9 cellular contexts compared by ENCODE assay signal in the genomic region with DNA sequence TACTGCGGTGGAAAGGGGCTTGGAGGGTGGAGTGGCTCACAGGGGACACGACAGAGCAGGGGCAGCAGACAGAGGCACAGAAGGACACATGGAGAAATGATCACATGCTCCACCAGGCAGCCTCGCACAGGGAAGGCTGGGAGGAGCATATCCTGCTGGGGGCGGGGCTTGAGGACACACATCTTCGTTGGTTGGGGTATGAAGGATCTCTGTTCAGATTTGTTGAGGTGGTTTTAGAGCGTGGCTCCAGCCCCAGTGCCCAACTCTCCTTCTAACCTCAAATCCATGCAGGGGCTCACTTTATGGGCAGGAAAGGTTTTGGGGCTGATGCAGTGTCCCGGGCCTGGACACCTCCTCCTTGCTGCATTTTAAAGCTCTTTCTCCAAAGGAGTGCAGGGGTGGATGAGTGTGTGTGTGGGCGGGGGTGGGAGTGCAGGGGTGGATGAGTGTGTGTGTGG. TPM values are rescaled to one million over a fixed set of nuclear protein-coding genes. Genes with fewer than 3 reads are reported as not detected.
DNase-seq lines count a peak whose midpoint lies in the region; ATAC-seq and TF ChIP-seq lines count a peak whose summit lies in the region.
"Had no signal": no experiment of that assay in that cellular context is flagged by ENCODE, and none has a peak within 500 bp of the region (broad histone marks: within the 10 kb centered on the region; RNA-seq: fewer than 3 reads in every experiment).

No MANE protein-coding gene starts in this region.

- H3K27ac ChIP-seq in HEK293 (ENCODE audit: extremely low read depth, low read depth, low read length), result no peak overlapping the region; the same call in 1 of the 2 replicates
- H3K27ac ChIP-seq in substantia nigra (ENCODE audit: low read depth, low read length, poor library complexity, severe bottlenecking), result no peak overlapping the region

- no peaks in the 10 kb centered on the region for H3K36me3 Mint-ChIP-seq in activated T-cell treated with anti-CD3 and anti-CD28 coated beads, Interleukin-2, amount 50 U/mL, for 24 hours (ENCODE audit: low read depth)
- no peaks in the 10 kb centered on the region for H3K36me3 Mint-ChIP-seq in natural killer cell treated with Interleukin-12 subunit alpha and Interleukin-12 subunit beta and Interleukin-15 and Interleukin-18, amount 100 ng/mL, for 72 hours

- H3K4me3 Mint-ChIP-seq in activated T-cell treated with anti-CD3 and anti-CD28 coated beads, Interleukin-2, amount 50 U/mL, for 24 hours, result peak overlapping the region; percentile 39
- H3K4me3 Mint-ChIP-seq in natural killer cell treated with Interleukin-12 subunit alpha and Interleukin-12 subunit beta and Interleukin-15 and Interleukin-18, amount 100 ng/mL, for 72 hours, result peak overlapping the region; percentile 51

- H3K4me1 Mint-ChIP-seq in activated T-cell treated with anti-CD3 and anti-CD28 coated beads, Interleukin-2, amount 50 U/mL, for 24 hours (ENCODE audit: low read depth), result peaks cover 23% of the 10 kb centered on the region
- peaks cover 19 to 27% of the 10 kb centered on the region in 2 donors for H3K4me1 Mint-ChIP-seq in natural killer cell treated with Interleukin-12 subunit alpha and Interleukin-12 subunit beta and Interleukin-15 and Interleukin-18, amount 100 ng/mL, for 72 hours (ENCODE audit: low read depth in 2 of 2)

- no peaks in the 10 kb centered on the region for H3K9me3 Mint-ChIP-seq in activated T-cell treated with anti-CD3 and anti-CD28 coated beads, Interleukin-2, amount 50 U/mL, for 24 hours
- H3K9me3 Mint-ChIP-seq in natural killer cell treated with Interleukin-12 subunit alpha and Interleukin-12 subunit beta and Interleukin-15 and Interleukin-18, amount 100 ng/mL, for 72 hours, result no peaks in the 10 kb centered on the region

- CTCF ChIA-PET in HEK293 (lab: Yijun Ruan, JAX), result interaction anchor here (0.6 to 8.1 kb wide), 6 partner anchors 24 to 459 kb away, joined by 3 to 116 read pairs (median 3); a partner anchor contains a TSS

- H3K9me3 ChIP-seq in HEK293 (ENCODE audit: control insufficient read depth, insufficient read depth, low read depth, low read length), result no peaks in the 10 kb centered on the region

- H3K27ac Mint-ChIP-seq in activated T-cell treated with anti-CD3 and anti-CD28 coated beads, Interleukin-2, amount 50 U/mL, for 24 hours, result peak overlapping the region; percentile 2
- no peak overlapping the region for H3K27ac Mint-ChIP-seq in natural killer cell treated with Interleukin-12 subunit alpha and Interleukin-12 subunit beta and Interleukin-15 and Interleukin-18, amount 100 ng/mL, for 72 hours

- DNase-seq in AG08395 (ENCODE audit: low spot score), result peak; percentile 92
- peak; percentile 95 for DNase-seq in NCI-H69 (lab: John Stamatoyannopoulos, UW)
- peak; percentile 71 for DNase-seq in activated T-cell treated with anti-CD3 and anti-CD28 coated beads, Interleukin-2, amount 50 U/mL, for 24 hours
- DNase-seq in fibroblast of mammary gland (ENCODE audit: low read depth), result peak; percentile 83
- no peak for DNase-seq in natural killer cell treated with Interleukin-12 subunit alpha and Interleukin-12 subunit beta and Interleukin-15 and Interleukin-18, amount 100 ng/mL, for 72 hours (ENCODE audit: low spot score)
- DNase-seq in substantia nigra (lab: John Stamatoyannopoulos, UW), result peak in 36 of 49 donors; percentile 14 to 84 (median 32)

- H3K4me3 ChIP-seq in HEK293 (ENCODE audit: low read depth, low read length) (no peak overlapping the region), fibroblast of mammary gland (ENCODE audit: control insufficient read depth, low read depth, low read length) (peak overlapping the region; percentile 33)
- H3K4me3 ChIP-seq: GM12878 had no signal

- no peaks in the 10 kb centered on the region for H3K4me1 ChIP-seq in HEK293 (ENCODE audit: control insufficient read depth, insufficient read depth, low read length)

- peaks cover 3 to 30% of the 10 kb centered on the region in 2 experiments for H3K36me3 ChIP-seq in HEK293 (ENCODE audit: control insufficient read depth in 2 of 2, insufficient read depth in 1 of 2, low read length in 2 of 2)

- no peak for ATAC-seq in natural killer cell treated with Interleukin-12 subunit alpha and Interleukin-12 subunit beta and Interleukin-15 and Interleukin-18, amount 100 ng/mL, for 72 hours
- no peak for ATAC-seq in GM19023 (IDR thresholded peaks at IDR 0.05; ENCODE audit: unreplicated experiment)
- ATAC-seq: GM12878 had no signal

- TF ChIP-seq CTCF in HEK293 (tag by site-specific recombination; IDR thresholded peaks at IDR 0.05), result no peak
- no peak for TF ChIP-seq CTCF in fibroblast of mammary gland (conservative IDR thresholded peaks at IDR 0.05; ENCODE audit: control insufficient read depth, insufficient read depth, low read depth, low read length)

- POLR2A ChIA-PET in HEK293 (lab: Yijun Ruan, JAX), result interaction anchor here (0.7 to 6.0 kb wide), 9 partner anchors 25 to 293 kb away, joined by 3 to 55 read pairs (median 4); a partner anchor contains a TSS

- peaks cover 70% of the 10 kb centered on the region for H3K27me3 Mint-ChIP-seq in activated T-cell treated with anti-CD3 and anti-CD28 coated beads, Interleukin-2, amount 50 U/mL, for 24 hours
- H3K27me3 Mint-ChIP-seq in natural killer cell treated with Interleukin-12 subunit alpha and Interleukin-12 subunit beta and Interleukin-15 and Interleukin-18, amount 100 ng/mL, for 72 hours, result peaks cover 68 to 73% of the 10 kb centered on the region in 2 donors

TF ChIP-seq in HEK293, 187 proteins besides CTCF, POLR2A, EP300 and RAD21 (continues in another document):
- TF ChIP-seq, protein P1, sequence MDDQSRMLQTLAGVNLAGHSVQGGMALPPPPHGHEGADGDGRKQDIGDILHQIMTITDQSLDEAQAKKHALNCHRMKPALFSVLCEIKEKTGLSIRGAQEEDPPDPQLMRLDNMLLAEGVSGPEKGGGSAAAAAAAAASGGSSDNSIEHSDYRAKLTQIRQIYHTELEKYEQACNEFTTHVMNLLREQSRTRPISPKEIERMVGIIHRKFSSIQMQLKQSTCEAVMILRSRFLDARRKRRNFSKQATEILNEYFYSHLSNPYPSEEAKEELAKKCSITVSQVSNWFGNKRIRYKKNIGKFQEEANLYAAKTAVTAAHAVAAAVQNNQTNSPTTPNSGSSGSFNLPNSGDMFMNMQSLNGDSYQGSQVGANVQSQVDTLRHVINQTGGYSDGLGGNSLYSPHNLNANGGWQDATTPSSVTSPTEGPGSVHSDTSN (CRISPR knock-in tag; IDR thresholded peaks at IDR 0.05), result no peak
- TF ChIP-seq SP7 (tag by site-specific recombination; IDR thresholded peaks at IDR 0.05), result 0 out of 2 replicates have a peak, but pooled peaks have one; percentile 23
- peak; percentile 48 for TF ChIP-seq ZNF366 (tag by site-specific recombination; conservative IDR thresholded peaks at IDR 0.05)
- no peak for TF ChIP-seq ZNF19 (tag by site-specific recombination; IDR thresholded peaks at IDR 0.05; ENCODE audit: low read depth)
- 0 out of 2 replicates have a peak, but pooled peaks have one; percentile 55 for TF ChIP-seq GFI1B (tag by site-specific recombination; IDR thresholded peaks at IDR 0.05)
- TF ChIP-seq, protein P2, sequence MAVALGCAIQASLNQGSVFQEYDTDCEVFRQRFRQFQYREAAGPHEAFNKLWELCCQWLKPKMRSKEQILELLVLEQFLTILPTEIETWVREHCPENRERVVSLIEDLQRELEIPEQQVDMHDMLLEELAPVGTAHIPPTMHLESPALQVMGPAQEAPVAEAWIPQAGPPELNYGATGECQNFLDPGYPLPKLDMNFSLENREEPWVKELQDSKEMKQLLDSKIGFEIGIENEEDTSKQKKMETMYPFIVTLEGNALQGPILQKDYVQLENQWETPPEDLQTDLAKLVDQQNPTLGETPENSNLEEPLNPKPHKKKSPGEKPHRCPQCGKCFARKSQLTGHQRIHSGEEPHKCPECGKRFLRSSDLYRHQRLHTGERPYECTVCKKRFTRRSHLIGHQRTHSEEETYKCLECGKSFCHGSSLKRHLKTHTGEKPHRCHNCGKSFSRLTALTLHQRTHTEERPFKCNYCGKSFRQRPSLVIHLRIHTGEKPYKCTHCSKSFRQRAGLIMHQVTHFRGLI (tag by site-specific recombination; IDR thresholded peaks at IDR 0.05), result 0 out of 2 replicates have a peak, but pooled peaks have one; percentile 34
- TF ChIP-seq, protein P3, sequence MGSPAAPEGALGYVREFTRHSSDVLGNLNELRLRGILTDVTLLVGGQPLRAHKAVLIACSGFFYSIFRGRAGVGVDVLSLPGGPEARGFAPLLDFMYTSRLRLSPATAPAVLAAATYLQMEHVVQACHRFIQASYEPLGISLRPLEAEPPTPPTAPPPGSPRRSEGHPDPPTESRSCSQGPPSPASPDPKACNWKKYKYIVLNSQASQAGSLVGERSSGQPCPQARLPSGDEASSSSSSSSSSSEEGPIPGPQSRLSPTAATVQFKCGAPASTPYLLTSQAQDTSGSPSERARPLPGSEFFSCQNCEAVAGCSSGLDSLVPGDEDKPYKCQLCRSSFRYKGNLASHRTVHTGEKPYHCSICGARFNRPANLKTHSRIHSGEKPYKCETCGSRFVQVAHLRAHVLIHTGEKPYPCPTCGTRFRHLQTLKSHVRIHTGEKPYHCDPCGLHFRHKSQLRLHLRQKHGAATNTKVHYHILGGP (tag by site-specific recombination; IDR thresholded peaks at IDR 0.05), result no peak
- TF ChIP-seq ZNF600 (tag by site-specific recombination; IDR thresholded peaks at IDR 0.05), result peak; percentile 62
- TF ChIP-seq ZNF350 (tag by site-specific recombination; IDR thresholded peaks at IDR 0.05), result no peak

RNA-seq across cellular contexts. Expression of a gene that starts 0.7 kb away (rescaled TPM):
- total RNA-seq in natural killer cell treated with Interleukin-12 subunit alpha and Interleukin-12 subunit beta and Interleukin-15 and Interleukin-18, amount 100 ng/mL, for 72 hours, result 1 to 10 TPM in 1 of 2 donors, not detected in 1; 1.3 TPM

RNA-seq across cellular contexts. Expression of a gene that starts 5.8 kb away (rescaled TPM):
- total RNA-seq in natural killer cell treated with Interleukin-12 subunit alpha and Interleukin-12 subunit beta and Interleukin-15 and Interleukin-18, amount 100 ng/mL, for 72 hours, result not detected
- total RNA-seq: GM12878 had no signal

RNA-seq across cellular contexts. Expression of a gene that starts 13.3 kb away (rescaled TPM):
- total RNA-seq in natural killer cell treated with Interleukin-12 subunit alpha and Interleukin-12 subunit beta and Interleukin-15 and Interleukin-18, amount 100 ng/mL, for 72 hours, result not detected

RNA-seq across cellular contexts. Expression of a gene that starts 23.6 kb away (rescaled TPM):
- 100 to 1,000 TPM in 1 of 2 donors, 10 to 100 TPM in 1; 40.7 to 105 TPM for total RNA-seq in natural killer cell treated with Interleukin-12 subunit alpha and Interleukin-12 subunit beta and Interleukin-15 and Interleukin-18, amount 100 ng/mL, for 72 hours

RNA-seq across cellular contexts. Expression of a gene that starts 24.5 kb away (rescaled TPM):
- total RNA-seq in natural killer cell treated with Interleukin-12 subunit alpha and Interleukin-12 subunit beta and Interleukin-15 and Interleukin-18, amount 100 ng/mL, for 72 hours, result 100 to 1,000 TPM in 1 of 2 donors, 10 to 100 TPM in 1; 91.7 to 105 TPM
